21 cellular contexts compared by ENCODE assay signal in the genomic region with DNA sequence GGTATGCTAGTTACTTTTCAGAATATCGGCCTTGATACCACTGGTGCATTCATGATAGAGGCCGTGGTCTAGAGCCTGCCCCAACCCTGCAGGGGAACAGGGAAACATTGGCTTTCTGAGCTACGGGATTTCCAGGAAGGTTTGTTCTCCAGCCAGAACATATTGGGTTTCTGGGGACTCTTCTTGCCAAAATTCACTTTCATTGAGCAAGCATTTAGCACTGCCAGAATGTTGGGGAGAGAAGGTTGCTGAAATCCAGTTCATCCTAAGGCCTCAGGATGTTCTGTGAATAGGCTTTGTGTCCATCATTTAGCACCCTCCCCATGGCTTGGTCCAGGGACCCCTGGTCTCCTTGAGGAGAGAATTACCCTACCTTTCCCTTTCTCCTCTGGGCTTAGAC. TPM values are rescaled to one million over a fixed set of nuclear protein-coding genes. Genes with fewer than 3 reads are reported as not detected.
DNase-seq lines count a peak whose midpoint lies in the region; ATAC-seq and TF ChIP-seq lines count a peak whose summit lies in the region.
"Had no signal": no experiment of that assay in that cellular context is flagged by ENCODE, and none has a peak within 500 bp of the region (broad histone marks: within the 10 kb centered on the region; RNA-seq: fewer than 3 reads in every experiment).

No MANE protein-coding gene starts in this region.

- POLR2A ChIA-PET in HEK293 (lab: Yijun Ruan, JAX): no interaction called here

- no peak for TF ChIP-seq POLR2A in prostate gland (IDR thresholded peaks at IDR 0.05)

- DNase-seq in AG10803 (ENCODE audit: low read depth): peak; percentile 37
- DNase-seq in choroid plexus epithelial cell (ENCODE audit: low read depth): peak; percentile 17
- DNase-seq in prostate gland (ENCODE audit: low spot score): peak; percentile 20
- no peak for DNase-seq in AML-193 (lab: John Stamatoyannopoulos, UW)
- DNase-seq in D341Med (ENCODE audit: low spot score): no peak
- DNase-seq in SIG-M5 (lab: John Stamatoyannopoulos, UW): no peak
- DNase-seq: ACHN; activated CD4-positive, alpha-beta T cell treated with anti-CD3 and anti-CD28 coated beads for 48 hours; Calu3; colonic mucosa; effector memory CD4-positive, alpha-beta T cell; NCI-H1417 treated with DMSO at 0.1 percent for 48 hours; NCI-H82; small intestine; stimulated activated CD4-positive, alpha-beta T cell treated with anti-CD3 and anti-CD28 coated beads, Interleukin-1b, Interleukin-23, amount 100 ng/mL, for 48 hours; uterus had no signal

- intact Hi-C loops in prostate gland (cut with DNase I): no loop called here

- ATAC-seq in GM18870 (IDR thresholded peaks at IDR 0.05; ENCODE audit: unreplicated experiment): no peak
- ATAC-seq: activated naive CD4-positive, alpha-beta T cell treated with anti-CD3 and anti-CD28 coated beads, Interleukin-2, amount 50 U/mL, for 72 hours had no signal

- TF ChIP-seq CTCF in AG10803 (conservative IDR thresholded peaks at IDR 0.05; ENCODE audit: low read length) (no peak), HEK293 (tag by site-specific recombination; IDR thresholded peaks at IDR 0.05) (no peak), choroid plexus epithelial cell (conservative IDR thresholded peaks at IDR 0.05; ENCODE audit: low read depth, low read length) (no peak), prostate gland (IDR thresholded peaks at IDR 0.05) (no peak)

- peaks cover 71 to 99% of the 10 kb centered on the region in 2 experiments for H3K36me3 ChIP-seq in HEK293 (ENCODE audit: control insufficient read depth in 2 of 2, insufficient read depth in 1 of 2, low read length in 2 of 2)
- peaks cover 0 to 22% of the 10 kb centered on the region in 2 donors for H3K36me3 ChIP-seq in prostate gland
- H3K36me3 ChIP-seq: uterus had no signal

- H3K4me3 ChIP-seq in AG10803 (ENCODE audit: low read length) (no peak overlapping the region), HEK293 (ENCODE audit: low read depth, low read length) (no peak overlapping the region), choroid plexus epithelial cell (ENCODE audit: low read depth, low read length) (no peak overlapping the region), prostate gland (no peak overlapping the region)
- H3K4me3 ChIP-seq: colonic mucosa, lung, thoracic aorta, uterus had no signal

- WGBS in prostate gland: 18% methylated on average over 3 of the region's 3 CpGs

- CTCF ChIA-PET in HEK293 (lab: Yijun Ruan, JAX): interaction anchor here (1.0 to 4.7 kb wide), 3 partner anchors 16 to 198 kb away, joined by 3 to 26 read pairs (median 5); no protein-coding TSS in a partner anchor

- H3K27me3 ChIP-seq in prostate gland (replicated peaks; ENCODE audit: insufficient read depth): no peaks in the 10 kb centered on the region
- H3K27me3 ChIP-seq: colonic mucosa, uterus had no signal

- H3K9me3 ChIP-seq in HEK293 (ENCODE audit: control insufficient read depth, insufficient read depth, low read depth, low read length): no peaks in the 10 kb centered on the region
- no peaks in the 10 kb centered on the region for H3K9me3 ChIP-seq in prostate gland
- H3K9me3 ChIP-seq: colonic mucosa, thoracic aorta, uterus had no signal

- H3K4me1 ChIP-seq in HEK293 (ENCODE audit: control insufficient read depth, insufficient read depth, low read length): no peaks in the 10 kb centered on the region
- no peaks in the 10 kb centered on the region for H3K4me1 ChIP-seq in prostate gland (replicated peaks)
- H3K4me1 ChIP-seq: colonic mucosa, uterus had no signal

- H3K27ac ChIP-seq in HEK293 (ENCODE audit: extremely low read depth, low read depth, low read length): no peak overlapping the region
- peak overlapping the region in 1 of 2 donors; percentile 31 for H3K27ac ChIP-seq in prostate gland
- H3K27ac ChIP-seq: colonic mucosa, thoracic aorta, uterus had no signal

TF ChIP-seq in HEK293, 187 proteins besides CTCF, POLR2A, EP300 and RAD21:
- no peak for TF ChIP-seq ZNF324 (tag by site-specific recombination; IDR thresholded peaks at IDR 0.05)
- TF ChIP-seq ZNF335 (tag by site-specific recombination; conservative IDR thresholded peaks at IDR 0.05): no peak
- TF ChIP-seq PRDM1 (tag by site-specific recombination; IDR thresholded peaks at IDR 0.05): peak; percentile 10; the same call in 1 of the 2 replicates
- no peak for TF ChIP-seq ZNF292 (tag by site-specific recombination; IDR thresholded peaks at IDR 0.05; ENCODE audit: borderline replicate concordance, low read depth)

RNA-seq across cellular contexts. Expression of a gene that starts 36.7 kb away (rescaled TPM):
- total RNA-seq in prostate gland: 10 to 100 TPM; 61.6 to 82.1 TPM

RNA-seq across cellular contexts. Expression of a gene that starts 53.5 kb away (rescaled TPM):
- total RNA-seq in prostate gland: 10 to 100 TPM; 11.9 to 38.1 TPM

Comparison
In these comparisons a context has a peak if more than half of its experiments do, and no peak if none do; other contexts are left out.
1. DNase-seq: peak in AG10803 (single experiment), choroid plexus epithelial cell (single experiment) and prostate gland (single experiment); none in AML-193 (0 of 2), D341Med (single experiment) and SIG-M5 (single experiment).